ENCODE assay signal across 8 cellular contexts in genomic region chr1:236142358-236143103, GRCh38. TPM values are rescaled to one million over a fixed set of nuclear protein-coding genes. Genes with fewer than 3 reads are reported as not detected.
DNase-seq lines count a peak whose midpoint lies in the region; FAIRE-seq and TF ChIP-seq lines count a peak whose summit lies in the region.

A gene with protein sequence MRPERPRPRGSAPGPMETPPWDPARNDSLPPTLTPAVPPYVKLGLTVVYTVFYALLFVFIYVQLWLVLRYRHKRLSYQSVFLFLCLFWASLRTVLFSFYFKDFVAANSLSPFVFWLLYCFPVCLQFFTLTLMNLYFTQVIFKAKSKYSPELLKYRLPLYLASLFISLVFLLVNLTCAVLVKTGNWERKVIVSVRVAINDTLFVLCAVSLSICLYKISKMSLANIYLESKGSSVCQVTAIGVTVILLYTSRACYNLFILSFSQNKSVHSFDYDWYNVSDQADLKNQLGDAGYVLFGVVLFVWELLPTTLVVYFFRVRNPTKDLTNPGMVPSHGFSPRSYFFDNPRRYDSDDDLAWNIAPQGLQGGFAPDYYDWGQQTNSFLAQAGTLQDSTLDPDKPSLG (plus strand): TSS chr1:236142539. CDS start chr1:236142623, 84 bp downstream.

- H3K4me1 ChIP-seq in kidney (ENCODE audit: control insufficient read depth in 1 of 2, insufficient read depth in 1 of 2, low read depth in 1 of 2, low read length in 2 of 2): peaks cover 0 to 14% of the 10 kb centered on the region in 2 donors

- H3K27me3 ChIP-seq in MG63: peaks cover 40% of the 10 kb centered on the region

- H3K27ac ChIP-seq in kidney (ENCODE audit: low read depth in 2 of 2, low read length in 2 of 2): peak within 1 kb of the TSS; percentile 51 to 54

- DNase-seq in GM12864 (ENCODE audit: low read depth): no peak
- DNase-seq in H54 (ENCODE audit: insufficient read length, low spot score): peak; percentile 94
- peak; percentile 69 for DNase-seq in MG63
- peak; percentile 44 for DNase-seq in central memory CD4-positive, alpha-beta T cell
- no peak for DNase-seq in kidney
- peak in 3 of 4 experiments; percentile 27 to 62 (median 36) for DNase-seq in stimulated activated CD4-positive, alpha-beta T cell treated with anti-CD3 and anti-CD28 coated beads, Interleukin-1b, Interleukin-23, amount 100 ng/mL, for 24 hours (ENCODE audit: low read depth in 4 of 4, low spot score in 1 of 4)
- no peak for DNase-seq in cortex of kidney (lab: John Stamatoyannopoulos, UW)

- TF ChIP-seq CTCF in GM12864 (IDR thresholded peaks at IDR 0.05; ENCODE audit: low read depth, low read length, missing control alignments): no peak
- TF ChIP-seq CTCF in WI38 (IDR thresholded peaks at IDR 0.05; ENCODE audit: low read depth, low read length): no peak
- no peak for TF ChIP-seq CTCF in kidney (IDR thresholded peaks at IDR 0.05; ENCODE audit: borderline replicate concordance, extremely low read depth, insufficient read depth)

- intact Hi-C loops in kidney (cut with DNase I): no loop called here

- 0 out of 2 replicates have a peak, but pooled peaks have one; percentile 18 for TF ChIP-seq POLR2A in H54 (IDR thresholded peaks at IDR 0.05; ENCODE audit: low read depth, low read length)

- H3K4me3 ChIP-seq in GM12864 (ENCODE audit: low read depth, low read length) (peak within 1 kb of the TSS; percentile 82), MG63 (peak within 1 kb of the TSS; percentile 58), WI38 (ENCODE audit: low read depth, low read length) (peak within 1 kb of the TSS; percentile 76), kidney (ENCODE audit: low read length in 2 of 2) (peak within 1 kb of the TSS; percentile 88 to 91)

- H3K36me3 ChIP-seq in MG63: no peaks in the 10 kb centered on the region
- no peaks in the 10 kb centered on the region for H3K36me3 ChIP-seq in kidney (ENCODE audit: control insufficient read depth in 1 of 2, insufficient read depth in 2 of 2, low read length in 2 of 2)

- H3K9ac ChIP-seq in kidney (ENCODE audit: low read length in 2 of 2): peak within 1 kb of the TSS; percentile 43 to 94

- FAIRE-seq in H54 (lab: Jason Lieb, UNC): no peak
- FAIRE-seq in kidney (lab: Jason Lieb, UNC): no peak

- H3K9me3 ChIP-seq in MG63 (no peaks in the 10 kb centered on the region), kidney (ENCODE audit: control insufficient read depth in 1 of 2, low read length in 2 of 2) (no peaks in the 10 kb centered on the region)

RNA-seq across cellular contexts. Expression of the gene that starts here (rescaled TPM):
- 1.3 and 4.0 TPM in 2 replicates for total RNA-seq in MG63 (2014; rRNA removed; shearing (Covaris generic); ENCODE audit: low replicate concordance)
- total RNA-seq in kidney: 22.2 TPM
- polyA plus RNA-seq in kidney (ENCODE audit: insufficient read depth, low read depth, low replicate concordance): 31.4 TPM

Comparison
In these comparisons a context has a peak if more than half of its experiments do, and no peak if none do; other contexts are left out.
1. DNase-seq: peak in H54 (single experiment), MG63 (single experiment), central memory CD4-positive, alpha-beta T cell (single experiment) and stimulated activated CD4-positive, alpha-beta T cell treated with anti-CD3 and anti-CD28 coated beads, Interleukin-1b, Interleukin-23, amount 100 ng/mL, for 24 hours (3 of 4); none in GM12864 (single experiment), kidney (single experiment) and cortex of kidney (single experiment).
2. Peak in every context shown above with its lines, with median percentiles within 50 percentile points of each other: H3K4me3 ChIP-seq.